ENCODE assay signal across 24 cellular contexts in the genomic region with DNA sequence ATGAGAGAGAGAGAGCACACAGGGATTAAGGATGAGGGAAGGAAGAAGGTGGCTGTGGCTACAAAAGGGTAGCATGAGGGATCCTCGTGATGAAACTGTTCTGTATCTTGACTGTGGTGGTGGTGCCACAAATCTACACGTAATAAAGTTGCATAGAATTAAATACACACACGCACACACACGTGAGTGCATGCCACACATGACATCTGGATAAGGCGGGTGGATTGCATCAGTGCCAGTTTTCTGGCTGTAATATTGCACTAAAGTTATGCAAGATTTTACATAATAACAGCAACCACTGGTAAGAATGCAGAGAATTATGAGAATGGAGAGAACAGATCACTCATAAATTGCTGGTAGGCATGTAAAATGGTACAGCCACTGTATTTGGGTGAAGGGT. TPM values are rescaled to one million over a fixed set of nuclear protein-coding genes. Genes with fewer than 3 reads are reported as not detected.
DNase-seq lines count a peak whose midpoint lies in the region; ATAC-seq lines count a peak whose summit lies in the region.
"Had no signal": no experiment of that assay in that cellular context is flagged by ENCODE, and none has a peak within 500 bp of the region (broad histone marks: within the 10 kb centered on the region; RNA-seq: fewer than 3 reads in every experiment).

No MANE protein-coding gene starts in this region.

- no peak overlapping the region for H3K27ac ChIP-seq in naive thymus-derived CD4-positive, alpha-beta T cell (ENCODE audit: low read depth, low read length)
- no peak overlapping the region for H3K27ac ChIP-seq in CD4-positive, alpha-beta memory T cell (ENCODE audit: low read depth, low read length)
- H3K27ac ChIP-seq: body of pancreas, gastrocnemius medialis, WERI-Rb-1 had no signal

- DNase-seq in EH (ENCODE audit: low read depth), result peak; percentile 25
- DNase-seq in MV-4-11 (lab: John Stamatoyannopoulos, UW), result peak; percentile 94
- peak; percentile 86 for DNase-seq in amniotic epithelial cell (ENCODE audit: low read depth)
- no peak for DNase-seq in naive thymus-derived CD4-positive, alpha-beta T cell
- DNase-seq in NCI-H2029 (lab: John Stamatoyannopoulos, UW), result no peak
- no peak for DNase-seq in T1000 (lab: John Stamatoyannopoulos, UW)
- DNase-seq in activated T-cell treated with anti-CD3 and anti-CD28 coated beads, Interleukin-2, amount 50 U/mL, for 24 hours, result no peak
- no peak for DNase-seq in CD4-positive, alpha-beta memory T cell
- DNase-seq: activated CD4-positive, alpha-beta memory T cell treated with anti-CD3 and anti-CD28 coated beads for 36 hours; activated T-cell treated with anti-CD3 and anti-CD28 coated beads, Interleukin-2, amount 50 U/mL, for 4 hours; body of pancreas; gastrocnemius medialis; kidney glomerular epithelial cell; NCI-H1048; NCI-H2081 treated with DMSO at 0.1 percent for 48 hours; NCI-H510A; stimulated activated CD4-positive, alpha-beta T cell treated with anti-CD3 and anti-CD28 coated beads, Interleukin-1b, Interleukin-23, amount 100 ng/mL, for 48 hours; stimulated activated naive CD4-positive, alpha-beta T cell treated with Interleukin-2 at 50 U/mL for 16 hours; WERI-Rb-1 had no signal

- no peak overlapping the region for H3K27ac Mint-ChIP-seq in naive thymus-derived CD4-positive, alpha-beta T cell
- no peak overlapping the region for H3K27ac Mint-ChIP-seq in activated T-cell treated with anti-CD3 and anti-CD28 coated beads, Interleukin-2, amount 50 U/mL, for 24 hours
- H3K27ac Mint-ChIP-seq in CD4-positive, alpha-beta memory T cell, result no peak overlapping the region
- H3K27ac Mint-ChIP-seq: activated CD4-positive, alpha-beta memory T cell treated with anti-CD3 and anti-CD28 coated beads for 36 hours; activated naive CD8-positive, alpha-beta T cell; B cell; natural killer cell treated with Interleukin-12 subunit alpha and Interleukin-12 subunit beta and Interleukin-15 and Interleukin-18, amount 100 ng/mL, for 72 hours; T-helper 1 cell treated with Interleukin-12 subunit alpha and Interleukin-12 subunit beta and Interleukin-4 antibody, amounts not matched to agents 30 μg/mL and 1 μg/mL, for 36 hours; type B pancreatic cell had no signal

- POLR2A ChIA-PET in naive thymus-derived CD4-positive, alpha-beta T cell (lab: Charles Lee), result no interaction called here
- POLR2A ChIA-PET in CD4-positive, alpha-beta memory T cell (lab: Charles Lee; ENCODE audit: partially characterized antibody), result no interaction called here

- no peaks in the 10 kb centered on the region for H3K4me1 ChIP-seq in naive thymus-derived CD4-positive, alpha-beta T cell (ENCODE audit: control insufficient read depth in 2 of 2, insufficient read depth in 2 of 2, low read length in 2 of 2)
- H3K4me1 ChIP-seq in CD4-positive, alpha-beta memory T cell (ENCODE audit: insufficient read depth, low read length), result no peaks in the 10 kb centered on the region
- H3K4me1 ChIP-seq: body of pancreas, gastrocnemius medialis had no signal

- no peaks in the 10 kb centered on the region for H3K36me3 ChIP-seq in naive thymus-derived CD4-positive, alpha-beta T cell (ENCODE audit: control insufficient read depth in 2 of 3, insufficient read depth in 3 of 3, low read length in 3 of 3)
- H3K36me3 ChIP-seq in CD4-positive, alpha-beta memory T cell (ENCODE audit: insufficient read depth, low read length), result no peaks in the 10 kb centered on the region
- H3K36me3 ChIP-seq: gastrocnemius medialis, WERI-Rb-1 had no signal

- intact Hi-C loops in naive thymus-derived CD4-positive, alpha-beta T cell (cut with micrococcal nuclease), result no loop called here
- intact Hi-C loops in CD4-positive, alpha-beta memory T cell (cut with micrococcal nuclease), result no loop called here

- peaks cover 0 to 3% (median 0%) of the 10 kb centered on the region in 7 donors for H3K4me1 Mint-ChIP-seq in naive thymus-derived CD4-positive, alpha-beta T cell
- no peaks in the 10 kb centered on the region for H3K4me1 Mint-ChIP-seq in activated T-cell treated with anti-CD3 and anti-CD28 coated beads, Interleukin-2, amount 50 U/mL, for 24 hours (ENCODE audit: low read depth)
- H3K4me1 Mint-ChIP-seq in CD4-positive, alpha-beta memory T cell, result no peaks in the 10 kb centered on the region
- H3K4me1 Mint-ChIP-seq: B cell had no signal

- peaks cover 23 to 53% (median 47%) of the 10 kb centered on the region in 5 donors for H3K27me3 Mint-ChIP-seq in naive thymus-derived CD4-positive, alpha-beta T cell
- peaks cover 67% of the 10 kb centered on the region for H3K27me3 Mint-ChIP-seq in activated T-cell treated with anti-CD3 and anti-CD28 coated beads, Interleukin-2, amount 50 U/mL, for 24 hours
- peaks cover 24 to 46% of the 10 kb centered on the region in 2 donors for H3K27me3 Mint-ChIP-seq in CD4-positive, alpha-beta memory T cell

- H3K9me3 Mint-ChIP-seq in naive thymus-derived CD4-positive, alpha-beta T cell, result peaks cover 0 to 3% (median 0%) of the 10 kb centered on the region in 11 donors
- no peaks in the 10 kb centered on the region for H3K9me3 Mint-ChIP-seq in activated T-cell treated with anti-CD3 and anti-CD28 coated beads, Interleukin-2, amount 50 U/mL, for 24 hours
- no peaks in the 10 kb centered on the region for H3K9me3 Mint-ChIP-seq in CD4-positive, alpha-beta memory T cell
- H3K9me3 Mint-ChIP-seq: activated CD4-positive, alpha-beta memory T cell treated with anti-CD3 and anti-CD28 coated beads for 36 hours; activated T-cell treated with anti-CD3 and anti-CD28 coated beads, Interleukin-2, amount 50 U/mL, for 4 hours; natural killer cell treated with Interleukin-12 subunit alpha and Interleukin-12 subunit beta and Interleukin-15 and Interleukin-18, amount 100 ng/mL, for 72 hours; T-helper 1 cell treated with Interleukin-12 subunit alpha and Interleukin-12 subunit beta and Interleukin-4 antibody, amounts not matched to agents 30 μg/mL and 1 μg/mL, for 36 hours; type B pancreatic cell had no signal

- H3K9me3 ChIP-seq in naive thymus-derived CD4-positive, alpha-beta T cell (ENCODE audit: control insufficient read depth in 2 of 3, low read length in 3 of 3), result no peaks in the 10 kb centered on the region
- H3K9me3 ChIP-seq in CD4-positive, alpha-beta memory T cell (ENCODE audit: control insufficient read depth in 1 of 2, low read length in 2 of 2), result no peaks in the 10 kb centered on the region
- H3K9me3 ChIP-seq: body of pancreas, gastrocnemius medialis had no signal

- peaks cover 0 to 2% (median 0%) of the 10 kb centered on the region in 5 donors for H3K36me3 Mint-ChIP-seq in naive thymus-derived CD4-positive, alpha-beta T cell
- no peaks in the 10 kb centered on the region for H3K36me3 Mint-ChIP-seq in activated T-cell treated with anti-CD3 and anti-CD28 coated beads, Interleukin-2, amount 50 U/mL, for 24 hours (ENCODE audit: low read depth)
- no peaks in the 10 kb centered on the region for H3K36me3 Mint-ChIP-seq in CD4-positive, alpha-beta memory T cell
- H3K36me3 Mint-ChIP-seq: activated CD4-positive, alpha-beta memory T cell treated with anti-CD3 and anti-CD28 coated beads for 36 hours; activated naive CD8-positive, alpha-beta T cell; natural killer cell treated with Interleukin-12 subunit alpha and Interleukin-12 subunit beta and Interleukin-15 and Interleukin-18, amount 100 ng/mL, for 72 hours; type B pancreatic cell had no signal

- H3K4me3 ChIP-seq in naive thymus-derived CD4-positive, alpha-beta T cell (ENCODE audit: low read length), result no peak overlapping the region
- H3K4me3 ChIP-seq in CD4-positive, alpha-beta memory T cell (ENCODE audit: low read length in 2 of 2), result no peak overlapping the region
- H3K4me3 ChIP-seq: body of pancreas, gastrocnemius medialis had no signal

- H3K4me3 Mint-ChIP-seq in naive thymus-derived CD4-positive, alpha-beta T cell, result no peak overlapping the region
- H3K4me3 Mint-ChIP-seq in activated T-cell treated with anti-CD3 and anti-CD28 coated beads, Interleukin-2, amount 50 U/mL, for 24 hours, result no peak overlapping the region
- H3K4me3 Mint-ChIP-seq in CD4-positive, alpha-beta memory T cell, result no peak overlapping the region
- H3K4me3 Mint-ChIP-seq: activated CD4-positive, alpha-beta memory T cell treated with anti-CD3 and anti-CD28 coated beads for 36 hours; activated naive CD8-positive, alpha-beta T cell; activated T-cell treated with anti-CD3 and anti-CD28 coated beads, Interleukin-2, amount 50 U/mL, for 4 hours; B cell; natural killer cell treated with Interleukin-12 subunit alpha and Interleukin-12 subunit beta and Interleukin-15 and Interleukin-18, amount 100 ng/mL, for 72 hours; T-helper 1 cell treated with Interleukin-12 subunit alpha and Interleukin-12 subunit beta and Interleukin-4 antibody, amounts not matched to agents 30 μg/mL and 1 μg/mL, for 36 hours; type B pancreatic cell had no signal

- H3K27me3 ChIP-seq in naive thymus-derived CD4-positive, alpha-beta T cell (ENCODE audit: control insufficient read depth in 2 of 2, insufficient read depth in 2 of 2, low read length in 2 of 2), result peaks cover 0 to 2% of the 10 kb centered on the region in 2 donors
- H3K27me3 ChIP-seq in CD4-positive, alpha-beta memory T cell (ENCODE audit: insufficient read depth, low read length), result peaks cover 8% of the 10 kb centered on the region
- H3K27me3 ChIP-seq: body of pancreas had no signal

- CTCF ChIA-PET in naive thymus-derived CD4-positive, alpha-beta T cell (lab: Charles Lee), result no interaction called here
- CTCF ChIA-PET in CD4-positive, alpha-beta memory T cell (lab: Charles Lee; ENCODE audit: partially characterized antibody), result no interaction called here

- ATAC-seq in naive thymus-derived CD4-positive, alpha-beta T cell, result peak; percentile 55
- ATAC-seq: activated T-cell treated with anti-CD3 and anti-CD28 coated beads, Interleukin-2, amount 50 U/mL, for 4 hours; body of pancreas; gastrocnemius medialis; natural killer cell treated with Interleukin-12 subunit alpha and Interleukin-12 subunit beta and Interleukin-15 and Interleukin-18, amount 100 ng/mL, for 72 hours had no signal

RNA-seq across cellular contexts. Expression of a gene that starts 16.9 kb away (rescaled TPM):
- 10 to 100 TPM; 15.9 to 19.0 (median 18.2) TPM for total RNA-seq in naive thymus-derived CD4-positive, alpha-beta T cell
- 1 to 10 TPM; 5.3 to 7.2 TPM for polyA plus RNA-seq in naive thymus-derived CD4-positive, alpha-beta T cell
- total RNA-seq in CD4-positive, alpha-beta memory T cell, result 10 to 100 TPM; 18.5 to 19.3 TPM
- polyA plus RNA-seq in CD4-positive, alpha-beta memory T cell, result 1 to 10 TPM; 5.9 to 6.4 TPM

Comparison
In these comparisons a context has a peak if more than half of its experiments do, and no peak if none do; other contexts are left out.
1. DNase-seq: peak in EH (single experiment), MV-4-11 (single experiment) and amniotic epithelial cell (single experiment); none in naive thymus-derived CD4-positive, alpha-beta T cell (0 of 9), NCI-H2029 (single experiment), T1000 (single experiment), activated T-cell treated with anti-CD3 and anti-CD28 coated beads, Interleukin-2, amount 50 U/mL, for 24 hours (single experiment) and CD4-positive, alpha-beta memory T cell (0 of 5).